8 cellular contexts compared by ENCODE assay signal in the genomic region with DNA sequence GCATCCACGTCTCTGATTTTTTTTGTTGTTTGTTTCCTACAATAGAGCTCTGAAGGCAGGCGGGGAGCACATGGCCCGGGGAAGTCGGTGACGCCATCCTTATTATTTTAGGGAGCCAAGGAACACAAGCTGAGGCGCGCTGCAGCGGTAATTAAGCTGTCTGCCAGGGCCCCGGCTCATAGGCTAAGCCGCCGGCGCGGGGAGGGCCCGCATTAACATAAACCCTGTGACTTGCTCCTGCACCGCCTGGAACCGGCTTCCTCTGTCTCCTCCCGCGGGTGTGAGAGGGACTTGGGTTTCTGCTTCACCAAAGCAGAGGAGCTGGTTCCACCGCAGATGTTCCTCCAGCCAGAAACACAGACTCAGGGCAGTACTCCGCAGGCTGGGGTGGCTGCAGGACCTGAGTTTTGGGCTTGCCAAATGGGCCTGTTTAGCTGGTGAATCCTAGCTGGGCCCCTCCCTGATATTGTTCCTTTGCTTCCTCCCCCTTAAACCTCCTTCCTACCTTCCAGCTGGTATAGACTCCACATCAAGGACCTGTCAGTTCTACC. TPM values are rescaled to one million over a fixed set of nuclear protein-coding genes. Genes with fewer than 3 reads are reported as not detected.
DNase-seq lines count a peak whose midpoint lies in the region; ATAC-seq and TF ChIP-seq lines count a peak whose summit lies in the region.

No MANE protein-coding gene starts in this region.

- BruUV-seq in MCF 10A (replicated peaks; lab: Mats Ljungman, UMichigan) = no TSS peak

- CTCF ChIA-PET in MCF 10A (lab: Yijun Ruan, JAX) = interaction anchor here (0.7 to 2.1 kb wide), 12 partner anchors 9 to 542 kb away, joined by 3 to 6 read pairs (median 4); a partner anchor contains a TSS

- H3K4me3 ChIP-seq in iPS DF 6.9 (ENCODE audit: low read length) (no peak overlapping the region), retinal pigment epithelial cell (ENCODE audit: low read length) (peak overlapping the region; percentile 7)

- no CpG with 5 or more reads among the region's 20 CpGs for WGBS in iPS DF 6.9 (ENCODE audit: insufficient coverage, insufficient read length)

- no peaks in the 10 kb centered on the region for H3K27me3 Mint-ChIP-seq in MCF 10A (ENCODE audit: insufficient read depth, unreplicated experiment)

- no peaks in the 10 kb centered on the region for H3K36me3 ChIP-seq in iPS DF 6.9 (ENCODE audit: control insufficient read depth, insufficient read depth, low read length)

- H3K4me3 Mint-ChIP-seq in MCF 10A (ENCODE audit: unreplicated experiment) = peak overlapping the region; percentile 51

- peaks cover 26% of the 10 kb centered on the region for H3K4me1 ChIP-seq in iPS DF 6.9 (ENCODE audit: control insufficient read depth, insufficient read depth, low read length)

- TF ChIP-seq CTCF in GM13977 (IDR thresholded peaks at IDR 0.05; ENCODE audit: extremely low read depth, insufficient read depth, missing control alignments) = no peak
- no peak for TF ChIP-seq CTCF in MCF 10A (IDR thresholded peaks at IDR 0.05; ENCODE audit: unreplicated experiment)
- no peak for TF ChIP-seq CTCF in retinal pigment epithelial cell (conservative IDR thresholded peaks at IDR 0.05; ENCODE audit: low read depth, low read length)

- DNase-seq in GM13977 (ENCODE audit: low spot score) (peak; percentile 60), T-helper 9 cell (peak; percentile 53), MCF 10A (ENCODE audit: unreplicated experiment) (peak; percentile 93), iPS DF 6.9 (ENCODE audit: low read depth, low spot score) (peak; percentile 70), retinal pigment epithelial cell (ENCODE audit: low read depth) (peak; percentile 94), NCI-H187 (lab: John Stamatoyannopoulos, UW) (no peak), NCI-H774 (lab: John Stamatoyannopoulos, UW) (no peak)

- H3K4me1 Mint-ChIP-seq in MCF 10A (ENCODE audit: insufficient read depth, unreplicated experiment) = peaks cover 32% of the 10 kb centered on the region

- POLR2A ChIA-PET in MCF 10A (lab: Yijun Ruan, JAX) = interaction anchor here (0.6 to 3.1 kb wide), 15 partner anchors 9 to 1671 kb away, joined by 3 to 95 read pairs (median 4); a partner anchor contains a TSS

- peak; percentile 53 for ATAC-seq in HG03066 (IDR thresholded peaks at IDR 0.05; ENCODE audit: low read depth, unreplicated experiment)

- H3K27ac Mint-ChIP-seq in MCF 10A (ENCODE audit: low read depth, unreplicated experiment) = peak overlapping the region; percentile 60

- H3K27me3 ChIP-seq in iPS DF 6.9 (ENCODE audit: control insufficient read depth, insufficient read depth, low read length) = no peaks in the 10 kb centered on the region

- peaks cover 16% of the 10 kb centered on the region for H3K36me3 Mint-ChIP-seq in MCF 10A (ENCODE audit: insufficient read depth, unreplicated experiment)

- no peak overlapping the region for H3K27ac ChIP-seq in iPS DF 6.9 (ENCODE audit: low read length)

- no peaks in the 10 kb centered on the region for H3K9me3 ChIP-seq in iPS DF 6.9 (ENCODE audit: control insufficient read depth, insufficient read depth, low read length)

- no peaks in the 10 kb centered on the region for H3K9me3 Mint-ChIP-seq in MCF 10A (ENCODE audit: unreplicated experiment)

- intact Hi-C loops in MCF 10A (cut with micrococcal nuclease) = loop anchor here (2.0 kb wide), 1 partner anchor 21 kb away; no protein-coding TSS in a partner anchor

- in situ Hi-C loops in GM13977 (cut with MboI; ENCODE audit: low pct_unique_long_range_greater_than_20kb, low sequenced_read_pairs, unreplicated experiment) = no loop called here

RNA-seq across cellular contexts. Expression of a gene that starts 25.3 kb away (rescaled TPM):
- total RNA-seq in MCF 10A (2022) = 150 and 159 TPM in 2 replicates

Comparison
In these comparisons a context has a peak if more than half of its experiments do, and no peak if none do; other contexts are left out.
1. DNase-seq: peak in GM13977 (single experiment), T-helper 9 cell (single experiment), MCF 10A (single experiment), iPS DF 6.9 (single experiment) and retinal pigment epithelial cell (single experiment); none in NCI-H187 (0 of 2) and NCI-H774 (single experiment).